24 cellular contexts compared by ENCODE assay signal in the genomic region with DNA sequence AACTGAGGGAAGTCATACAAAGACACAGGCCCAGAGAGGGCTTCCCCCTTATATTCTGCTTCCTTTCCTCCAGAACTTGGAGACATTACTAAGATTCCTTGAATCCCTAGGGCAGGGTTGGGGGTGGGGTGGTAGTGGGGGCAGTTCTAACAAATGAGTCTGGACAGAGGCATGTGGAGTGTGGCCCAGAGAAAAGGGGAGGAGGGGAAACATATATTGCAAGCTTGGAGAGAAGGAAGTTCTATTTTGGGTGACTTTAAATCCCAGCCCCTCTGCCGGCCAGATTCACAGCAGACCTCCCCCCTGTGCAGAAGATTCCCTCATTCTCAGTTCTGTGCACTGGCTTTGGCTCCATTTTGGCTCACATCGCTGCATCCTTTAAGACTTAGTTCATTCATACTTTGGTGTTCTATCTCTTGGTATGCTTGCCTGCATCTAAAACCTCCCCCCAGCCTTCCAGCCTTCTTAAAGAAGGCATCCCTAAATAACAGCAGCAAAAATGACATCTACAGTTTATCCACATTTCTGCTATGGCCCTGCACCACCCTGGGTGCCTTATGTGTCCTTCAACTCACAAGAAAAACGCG. TPM values are rescaled to one million over a fixed set of nuclear protein-coding genes. Genes with fewer than 3 reads are reported as not detected.
DNase-seq lines count a peak whose midpoint lies in the region; ATAC-seq and TF ChIP-seq lines count a peak whose summit lies in the region.
"Had no signal": no experiment of that assay in that cellular context is flagged by ENCODE, and none has a peak within 500 bp of the region (broad histone marks: within the 10 kb centered on the region; RNA-seq: fewer than 3 reads in every experiment).

No MANE protein-coding gene starts in this region.

- no peak for TF ChIP-seq CTCF in IMR-90 (conservative IDR thresholded peaks at IDR 0.05; ENCODE audit: low read depth, low read length)
- no peak for TF ChIP-seq CTCF in dorsolateral prefrontal cortex (IDR thresholded peaks at IDR 0.05 in 54 of 56, conservative IDR thresholded peaks at IDR 0.05 in 2 of 56; ENCODE audit: low read depth in 1 of 56, partially characterized antibody in 56 of 56)

- peak overlapping the region; percentile 63; the same call in 1 of the 2 replicates for H3K27ac ChIP-seq in IMR-90 (ENCODE audit: insufficient read depth, low read length)
- peak overlapping the region in 57 of 59 donors; percentile 23 to 100 (median 94) for H3K27ac ChIP-seq in dorsolateral prefrontal cortex
- H3K27ac ChIP-seq in mesendoderm (ENCODE audit: low read depth, low read length) = no peak overlapping the region
- H3K27ac ChIP-seq in substantia nigra (ENCODE audit: low read depth, low read length, poor library complexity, severe bottlenecking) = peak overlapping the region; percentile 98
- H3K27ac ChIP-seq: parathyroid adenoma had no signal

- BruUV-seq in IMR-90 (replicated peaks; lab: Mats Ljungman, UMichigan) = no TSS peak

- CTCF ChIA-PET in IMR-90 (lab: Yijun Ruan, JAX) = no interaction called here

- H4K8ac ChIP-seq in IMR-90 (ENCODE audit: low read depth in 2 of 2, low read length in 2 of 2) = peak overlapping the region in 1 of 2 experiments; percentile 30; a peak in 2 of 4 replicates
- no peak overlapping the region for H4K8ac ChIP-seq in mesendoderm (ENCODE audit: low read depth, low read length)

- no peak overlapping the region for H2AFZ ChIP-seq in IMR-90 (replicated peaks; ENCODE audit: low read length, poor library complexity)
- H2AFZ ChIP-seq: parathyroid adenoma had no signal

- no peak overlapping the region for H3K4me3 ChIP-seq in IMR-90 (ENCODE audit: insufficient read depth, low read depth, low read length)
- H3K4me3 ChIP-seq in dorsolateral prefrontal cortex = no peak overlapping the region
- no peak overlapping the region for H3K4me3 ChIP-seq in mesendoderm (ENCODE audit: low read length)

- H3K9me1 ChIP-seq in IMR-90 (ENCODE audit: insufficient read depth, low read length) = 0 out of 2 replicates have a peak, but pooled peaks cover 8% of the 10 kb centered on the region

- no peak overlapping the region; the same call in 1 of the 2 replicates for H4K5ac ChIP-seq in IMR-90 (ENCODE audit: low read depth, low read length)
- no peak overlapping the region for H4K5ac ChIP-seq in mesendoderm (ENCODE audit: low read length)

- H2AK5ac ChIP-seq in IMR-90 (ENCODE audit: low read depth, low read length) (no peak overlapping the region; the same call in 1 of the 2 replicates), mesendoderm (ENCODE audit: low read length) (no peak overlapping the region)

- H3K4me2 ChIP-seq in IMR-90 (ENCODE audit: low read depth, low read length) (no peak overlapping the region; the same call in 1 of the 2 replicates), mesendoderm (ENCODE audit: low read length) (no peak overlapping the region)
- H3K4me2 ChIP-seq: SK-N-SH had no signal

- no peak for TF ChIP-seq RAD21 in IMR-90 (IDR thresholded peaks at IDR 0.05; ENCODE audit: low read length)

- ATAC-seq in IMR-90 (ENCODE audit: low read depth) (peak; percentile 82), GM18867 (IDR thresholded peaks at IDR 0.05; ENCODE audit: unreplicated experiment) (no peak), HG03095 (IDR thresholded peaks at IDR 0.05; ENCODE audit: unreplicated experiment) (no peak)
- ATAC-seq: stimulated activated effector memory CD8-positive, alpha-beta T cell treated with anti-CD3 and anti-CD28 coated beads, Interleukin-12 subunit alpha, Interleukin-12 subunit beta, amount 100 ng/mL, for 72 hours had no signal

- H3K79me2 ChIP-seq in mesendoderm (ENCODE audit: control insufficient read depth, insufficient read depth, low read length) = no peaks in the 10 kb centered on the region
- H3K79me2 ChIP-seq: parathyroid adenoma had no signal

- no peak for TF ChIP-seq POLR2A in IMR-90 (IDR thresholded peaks at IDR 0.05; ENCODE audit: low read depth, low read length)

- in situ Hi-C loops in IMR-90 (cut with MboI; ENCODE audit: low sequenced_read_pairs) = no loop called here

- H3K23ac ChIP-seq in IMR-90 (ENCODE audit: low read depth, low read length) (peak overlapping the region; percentile 8; the same call in 1 of the 2 replicates), mesendoderm (ENCODE audit: low read length) (no peak overlapping the region)

- H4K20me1 ChIP-seq in IMR-90 (ENCODE audit: insufficient read depth, low read length) = no peaks in the 10 kb centered on the region; the same call in 1 of the 2 replicates

- no peaks in the 10 kb centered on the region for H3K36me3 ChIP-seq in IMR-90 (ENCODE audit: control insufficient read depth, insufficient read depth, low read length)
- no peaks in the 10 kb centered on the region for H3K36me3 ChIP-seq in mesendoderm (ENCODE audit: control insufficient read depth, insufficient read depth, low read length)

- H3K4me1 ChIP-seq in IMR-90 (ENCODE audit: control insufficient read depth, insufficient read depth, low read length) (peaks cover 19% of the 10 kb centered on the region), mesendoderm (ENCODE audit: control insufficient read depth, low read depth, low read length) (no peaks in the 10 kb centered on the region)
- H3K4me1 ChIP-seq: parathyroid adenoma had no signal

- H3K56ac ChIP-seq in IMR-90 (ENCODE audit: extremely low read depth, insufficient read depth, low read length) (no peak overlapping the region; the same call in 1 of the 2 replicates), mesendoderm (ENCODE audit: low read length) (no peak overlapping the region)

- no peaks in the 10 kb centered on the region for H3K9me3 ChIP-seq in IMR-90 (ENCODE audit: control insufficient read depth, insufficient read depth, low read length)
- H3K9me3 ChIP-seq: SK-N-SH had no signal

- H3K18ac ChIP-seq in IMR-90 (ENCODE audit: low read depth, low read length) (no peak overlapping the region; the same call in 1 of the 2 replicates), mesendoderm (ENCODE audit: low read length) (no peak overlapping the region)

- H3K14ac ChIP-seq in IMR-90 (replicated peaks; ENCODE audit: low read depth, low read length) = peak overlapping the region; percentile 64

- POLR2A ChIA-PET in IMR-90 (lab: Charles Lee; ENCODE audit: unreplicated experiment) = no interaction called here

- H3K27me3 ChIP-seq in IMR-90 (ENCODE audit: control insufficient read depth, insufficient read depth, low read length) = no peaks in the 10 kb centered on the region
- no peaks in the 10 kb centered on the region for H3K27me3 ChIP-seq in dorsolateral prefrontal cortex
- no peaks in the 10 kb centered on the region for H3K27me3 ChIP-seq in mesendoderm (ENCODE audit: insufficient read depth, low read length, poor library complexity)

- H3K79me1 ChIP-seq in IMR-90 (ENCODE audit: low read depth in 1 of 2, low read length in 2 of 2) = peaks cover 0 to 6% of the 10 kb centered on the region in 2 experiments; a peak in 1 of 4 replicates
- no peaks in the 10 kb centered on the region for H3K79me1 ChIP-seq in mesendoderm (ENCODE audit: low read length)

- DNase-seq in IMR-90 (peak; percentile 37), dorsolateral prefrontal cortex (no peak), mesendoderm (peak; percentile 72), substantia nigra (lab: John Stamatoyannopoulos, UW) (no peak), NCI-H1417 (lab: John Stamatoyannopoulos, UW) (no peak), NCI-H510A treated with DMSO at 0.1 percent for 48 hours (lab: John Stamatoyannopoulos, UW) (no peak)
- DNase-seq: activated CD4-positive, alpha-beta T cell treated with anti-CD3 and anti-CD28 coated beads, Interleukin-2, amount 10 ng/mL, durations not matched to agents 24 days and 14 days; activated T-cell treated with anti-CD3 and anti-CD28 coated beads for 4 hours; C1 segment of cervical spinal cord; DMS153; effector CD4-positive, alpha-beta T cell; HCEC 1CT; hypothalamus; KG1; kidney glomerular epithelial cell; NCI-H1092 treated with DMSO at 0.1 percent for 48 hours; NCI-H2171; NCI-H774; SK-N-SH; stimulated activated CD4-positive, alpha-beta T cell treated with anti-CD3 and anti-CD28 coated beads, Interleukin-12 subunit alpha, Interleukin-12 subunit beta, amount 100 ng/mL, for 4 hours had no signal

- WGBS in IMR-90 (ENCODE audit: extremely low coverage in 2 of 2, insufficient read length in 1 of 2), 2 experiments = 33% methylated on average over 1 of the region's 4 CpGs; no CpG with 5 or more reads in 1 of the 2 experiments
- WGBS in mesendoderm (ENCODE audit: extremely low coverage, insufficient coverage, low lambda C conversion rate) = no CpG with 5 or more reads among the region's 4 CpGs

- peak overlapping the region; percentile 79 for H3K4ac ChIP-seq in IMR-90 (ENCODE audit: low read depth, low read length)
- no peak overlapping the region for H3K4ac ChIP-seq in mesendoderm (ENCODE audit: low read depth, low read length)

- peak overlapping the region; percentile 59; the same call in 1 of the 2 replicates for H2BK120ac ChIP-seq in IMR-90 (ENCODE audit: low read depth, low read length)
- H2BK120ac ChIP-seq in mesendoderm (ENCODE audit: low read depth, low read length) = no peak overlapping the region

- H2BK20ac ChIP-seq in IMR-90 (ENCODE audit: low read depth, low read length) = peak overlapping the region; percentile 40; the same call in 1 of the 2 replicates

- H4K91ac ChIP-seq in IMR-90 (ENCODE audit: insufficient read depth, low read depth, low read length) = peak overlapping the region; percentile 70

- H2BK5ac ChIP-seq in IMR-90 (ENCODE audit: low read depth, low read length, poor library complexity, severe bottlenecking) (peak overlapping the region; percentile 49), mesendoderm (ENCODE audit: low read length) (no peak overlapping the region)

- intact Hi-C loops in IMR-90 (cut with micrococcal nuclease) (no loop called here), dorsolateral prefrontal cortex (cut with DNase I) (no loop called here)

- peak overlapping the region; percentile 17 for H2AK9ac ChIP-seq in IMR-90 (replicated peaks; ENCODE audit: low read depth, low read length, poor library complexity)

- H2BK15ac ChIP-seq in IMR-90 (ENCODE audit: low read depth, low read length) (0 out of 3 replicates have a peak overlapping the region, but pooled peaks have one; percentile 45), mesendoderm (replicated peaks; ENCODE audit: low read depth) (no peak overlapping the region)

- dilution Hi-C loops in IMR-90 (cut with HindIII; ENCODE audit: low sequenced_read_pairs, unreplicated experiment) = no loop called here

- peak overlapping the region; percentile 36; the same call in 1 of the 2 replicates for H3K9ac ChIP-seq in IMR-90 (ENCODE audit: low read depth, low read length)
- H3K9ac ChIP-seq in mesendoderm (ENCODE audit: low read length) = no peak overlapping the region
- H3K9ac ChIP-seq: parathyroid adenoma, SK-N-SH had no signal

TF ChIP-seq in IMR-90, 13 proteins besides CTCF, POLR2A, EP300 and RAD21 (continues in another document):
- peak; percentile 25; the same call in 1 of the 2 replicates for TF ChIP-seq MAZ (IDR thresholded peaks at IDR 0.05; ENCODE audit: borderline replicate concordance, low read depth, low read length)

RNA-seq across cellular contexts. Expression of a gene that starts 43.8 kb away (rescaled TPM):
- total RNA-seq in IMR-90 (2012; rRNA removed) = 12.9 and 13.1 TPM in 2 replicates
- polyA plus RNA-seq in IMR-90 (2012; rRNA removed) = 11.2 and 11.9 TPM in 2 replicates
- 5.0 and 7.6 TPM in 2 replicates for polyA plus RNA-seq in IMR-90 (2012; cell fraction: cytosol; rRNA removed)
- 17.2 and 27.8 TPM in 2 replicates for polyA plus RNA-seq in IMR-90 (2012; cell fraction: nucleus; rRNA removed; ENCODE audit: low replicate concordance)
- total RNA-seq in dorsolateral prefrontal cortex = 100 to 1,000 TPM in 95 of 120 experiments, 10 to 100 TPM in 25; 43.8 to 450 (median 152) TPM
- 1.7 TPM for polyA plus RNA-seq in mesendoderm (2013, experiment 1 of 2)
- polyA plus RNA-seq in mesendoderm (2013, experiment 2 of 2) = 1.9 TPM
- total RNA-seq: activated CD4-positive, alpha-beta T cell treated with anti-CD3 and anti-CD28 coated beads, Interleukin-2, amount 10 ng/mL, durations not matched to agents 24 days and 14 days had no signal

Comparison
In these comparisons a context has a peak if more than half of its experiments do, and no peak if none do; other contexts are left out.
1. DNase-seq: peak in IMR-90 (single experiment) and mesendoderm (single experiment); none in dorsolateral prefrontal cortex (0 of 10), substantia nigra (0 of 49), NCI-H1417 (0 of 3) and NCI-H510A treated with DMSO at 0.1 percent for 48 hours (single experiment).